ENCODE assay signal across 8 cellular contexts in the genomic region with DNA sequence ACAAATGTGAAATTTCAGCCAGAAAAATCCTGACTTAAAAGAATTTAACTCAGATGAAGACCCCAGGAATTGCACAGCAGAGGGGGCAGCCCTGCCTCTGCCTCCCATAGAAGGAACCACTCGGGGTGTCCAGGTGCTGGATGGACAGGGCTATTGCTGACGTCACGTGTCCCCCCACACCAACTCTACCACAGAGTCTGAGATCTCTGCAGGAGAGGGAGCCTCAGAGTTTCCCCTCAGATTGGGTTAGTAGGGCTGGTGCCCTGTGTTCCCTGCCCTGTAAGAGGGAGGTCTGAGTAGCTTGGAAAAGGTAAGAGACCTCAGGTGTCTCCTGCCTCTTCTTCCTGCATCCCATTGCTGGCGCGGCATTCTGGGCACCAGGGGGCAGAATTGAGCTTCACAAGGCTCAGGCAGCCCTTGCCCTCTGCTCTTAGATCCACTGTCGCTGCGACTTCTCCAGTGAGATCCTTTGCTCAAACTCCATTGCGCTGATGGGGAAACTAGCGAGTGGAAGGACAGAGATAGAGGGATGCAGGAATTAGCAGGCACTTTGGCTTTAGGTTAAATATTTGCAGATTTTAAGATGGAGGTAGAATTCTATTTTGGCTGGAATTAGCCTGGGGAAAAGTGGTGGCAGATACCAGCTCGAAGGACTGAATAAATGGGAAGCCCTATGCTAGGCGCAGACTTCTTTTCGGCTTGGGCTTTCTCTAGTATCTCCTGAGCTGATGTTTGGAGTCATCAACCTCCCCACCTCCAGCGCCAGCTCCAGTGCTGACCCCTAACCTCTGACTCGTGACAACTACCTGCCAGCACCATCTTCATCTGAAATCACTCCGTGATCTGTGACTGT. TPM values are rescaled to one million over a fixed set of nuclear protein-coding genes. Genes with fewer than 3 reads are reported as not detected.
DNase-seq lines count a peak whose midpoint lies in the region; ATAC-seq lines count a peak whose summit lies in the region.

No MANE protein-coding gene starts in this region.

- no peak for ATAC-seq in HG03378 (IDR thresholded peaks at IDR 0.05; ENCODE audit: unreplicated experiment)

- no peaks in the 10 kb centered on the region for H3K9me2 ChIP-seq in GM23248 (ENCODE audit: insufficient read depth)

- no peak overlapping the region for H3K9ac ChIP-seq in GM23248

- no peak overlapping the region for H3K27ac ChIP-seq in GM23248

- no peaks in the 10 kb centered on the region for H3K9me3 ChIP-seq in GM23248 (ENCODE audit: low read depth)

- no peak overlapping the region for H3K4me2 ChIP-seq in GM23248 (ENCODE audit: unreplicated experiment)

- peak; percentile 78 for DNase-seq in AG08395 (ENCODE audit: low spot score)
- DNase-seq in GM23248, result peak; percentile 83
- DNase-seq in NCI-H2227 (lab: John Stamatoyannopoulos, UW; ENCODE audit: unreplicated experiment), result peak; percentile 86
- peak; percentile 71 to 82 for DNase-seq in activated CD4-positive, alpha-beta T cell treated with anti-CD3 and anti-CD28 coated beads for 24 hours (ENCODE audit: low read depth in 2 of 2)
- peak; percentile 85 for DNase-seq in cerebellar cortex (ENCODE audit: low spot score)
- peak; percentile 50 for DNase-seq in kidney glomerular epithelial cell (lab: John Stamatoyannopoulos, UW)
- DNase-seq in stimulated activated CD4-positive, alpha-beta T cell treated with anti-CD3 and anti-CD28 coated beads, Interleukin-2, amount 100 ng/mL, for 4 hours (ENCODE audit: low read depth), result peak; percentile 56

- H3K27me3 ChIP-seq in GM23248 (replicated peaks; ENCODE audit: insufficient read depth), result peaks cover 42% of the 10 kb centered on the region

- H3K79me2 ChIP-seq in GM23248 (ENCODE audit: insufficient read depth), result no peaks in the 10 kb centered on the region

- H4K20me1 ChIP-seq in GM23248 (ENCODE audit: insufficient read depth), result no peaks in the 10 kb centered on the region

- in situ Hi-C loops in GM23248 (cut with MboI), result no loop called here

- H3K4me1 ChIP-seq in GM23248 (ENCODE audit: insufficient read depth), result no peaks in the 10 kb centered on the region

- H2AFZ ChIP-seq in GM23248, result no peak overlapping the region

- no peak overlapping the region for H3K4me3 ChIP-seq in GM23248

- no peaks in the 10 kb centered on the region for H3F3A ChIP-seq in GM23248 (ENCODE audit: insufficient read depth)

- 29 to 31% methylated on average over 15 of the region's 15 CpGs for WGBS in GM23248 (ENCODE audit: low coverage in 1 of 2, low lambda C conversion rate in 2 of 2, missing lambda C conversion rate in 2 of 2), 2 experiments

- no peaks in the 10 kb centered on the region for H3K36me3 ChIP-seq in GM23248 (ENCODE audit: low read depth)

RNA-seq across cellular contexts. Expression of a gene that starts 42.8 kb away (rescaled TPM):
- not detected in 2 replicates for total RNA-seq in GM23248 (2014; rRNA removed; shearing (Covaris generic))
- polyA plus RNA-seq in GM23248 (2016; fragmentation: Nextera tagmentation; extraction: Ambion mirVana), result not detected in 2 replicates

RNA-seq across cellular contexts. Expression of a gene that starts 52.8 kb away (rescaled TPM):
- total RNA-seq in GM23248 (2014; rRNA removed; shearing (Covaris generic)), result 0.38 and 0.97 TPM in 2 replicates
- polyA plus RNA-seq in GM23248 (2016; fragmentation: Nextera tagmentation; extraction: Ambion mirVana), result 0.74 and 0.98 TPM in 2 replicates
